ENCODE assay signal across 10 cellular contexts in genomic region chr4:118765399-118765798, GRCh38.
DNase-seq lines count a peak whose midpoint lies in the region; ATAC-seq, FAIRE-seq and TF ChIP-seq lines count a peak whose summit lies in the region.
"Had no signal": no experiment of that assay in that cellular context is flagged by ENCODE, and none has a peak within 500 bp of the region (broad histone marks: within the 10 kb centered on the region; RNA-seq: fewer than 3 reads in every experiment).

No MANE protein-coding gene starts in this region.

- ATAC-seq in pancreas (peak; percentile 87 to 92 (median 90)), GM19452 (IDR thresholded peaks at IDR 0.05; ENCODE audit: unreplicated experiment) (no peak), HG03442 (IDR thresholded peaks at IDR 0.05; ENCODE audit: unreplicated experiment) (no peak)

- DNase-seq in BJ (ENCODE audit: low read depth): peak; percentile 93
- peak; percentile 64 for DNase-seq in RCC 7860 (ENCODE audit: low spot score)
- DNase-seq in esophagus squamous epithelium (lab: John Stamatoyannopoulos, UW): no peak
- no peak for DNase-seq in pancreas
- no peak for DNase-seq in CD8-positive, alpha-beta memory T cell
- no peak for DNase-seq in nucleus accumbens (lab: John Stamatoyannopoulos, UW)
- DNase-seq: NCI-H2029; stimulated activated CD4-positive, alpha-beta T cell treated with anti-CD3 and anti-CD28 coated beads, Interleukin-4, amount 100 ng/mL, for 24 hours had no signal

- H3K27me3 ChIP-seq in BJ (ENCODE audit: control insufficient read depth, insufficient read depth, low read length) (no peaks in the 10 kb centered on the region), esophagus squamous epithelium (no peaks in the 10 kb centered on the region), pancreas (no peaks in the 10 kb centered on the region)
- no peaks in the 10 kb centered on the region for H3K27me3 ChIP-seq in CD8-positive, alpha-beta memory T cell (ENCODE audit: insufficient read depth, low read length, poor library complexity, severe bottlenecking)

- H3K27me3 Mint-ChIP-seq in CD8-positive, alpha-beta memory T cell: no peaks in the 10 kb centered on the region

- FAIRE-seq in RCC 7860 (lab: Jason Lieb, UNC) (peak; percentile 91), pancreas (lab: Jason Lieb, UNC) (peak; percentile 93)

- no peaks in the 10 kb centered on the region for H3K9me3 Mint-ChIP-seq in CD8-positive, alpha-beta memory T cell

- TF ChIP-seq CTCF in BJ (IDR thresholded peaks at IDR 0.05; ENCODE audit: insufficient read depth, low read depth, low read length) (no peak), esophagus squamous epithelium (IDR thresholded peaks at IDR 0.05) (no peak), pancreas (IDR thresholded peaks at IDR 0.05) (no peak)

- peak overlapping the region; percentile 29 to 84 (median 78) for H3K27ac ChIP-seq in esophagus squamous epithelium
- peak overlapping the region in 1 of 4 donors; percentile 7 for H3K27ac ChIP-seq in pancreas
- H3K27ac ChIP-seq in CD8-positive, alpha-beta memory T cell (ENCODE audit: low read depth, low read length): no peak overlapping the region

- no peaks in the 10 kb centered on the region for H3K4me1 Mint-ChIP-seq in CD8-positive, alpha-beta memory T cell

- H3K9me3 ChIP-seq in esophagus squamous epithelium: no peaks in the 10 kb centered on the region
- H3K9me3 ChIP-seq in pancreas: no peaks in the 10 kb centered on the region
- no peaks in the 10 kb centered on the region for H3K9me3 ChIP-seq in CD8-positive, alpha-beta memory T cell (ENCODE audit: low read length)

- H3K27ac Mint-ChIP-seq in CD8-positive, alpha-beta memory T cell: no peak overlapping the region

- no peak overlapping the region for H3K4me3 Mint-ChIP-seq in CD8-positive, alpha-beta memory T cell

- H3K36me3 ChIP-seq in BJ (ENCODE audit: control insufficient read depth, insufficient read depth, low read length) (peaks cover 14% of the 10 kb centered on the region), esophagus squamous epithelium (peaks cover 7 to 35% (median 8%) of the 10 kb centered on the region in 3 donors), pancreas (peaks cover 0 to 16% (median 12%) of the 10 kb centered on the region in 3 donors)
- peaks cover 17% of the 10 kb centered on the region for H3K36me3 ChIP-seq in CD8-positive, alpha-beta memory T cell (ENCODE audit: insufficient read depth, low read length)

- intact Hi-C loops in esophagus squamous epithelium (cut with DNase I) (no loop called here), pancreas (cut with DNase I) (loop anchor here in 2 of 3 donors (10.0 kb wide), 2 partner anchors 99 to 109 kb away; no protein-coding TSS in a partner anchor)

- no peak for TF ChIP-seq POLR2A in esophagus squamous epithelium (IDR thresholded peaks at IDR 0.05)

- WGBS in esophagus squamous epithelium, 2 donors: 0 to 13% methylated on average over 1 of the region's 1 CpG
- 0 to 6% methylated on average over 1 of the region's 1 CpG for WGBS in pancreas, 2 donors

- no peak overlapping the region for H3K4me3 ChIP-seq in BJ (ENCODE audit: low read depth, low read length)
- H3K4me3 ChIP-seq in esophagus squamous epithelium: no peak overlapping the region
- H3K4me3 ChIP-seq in pancreas: no peak overlapping the region
- no peak overlapping the region for H3K4me3 ChIP-seq in CD8-positive, alpha-beta memory T cell (ENCODE audit: low read length)

- POLR2A ChIA-PET in BJ (lab: Charles Lee): no interaction called here
- POLR2A ChIA-PET in CD8-positive, alpha-beta memory T cell (lab: Charles Lee): no interaction called here

- peaks cover 0 to 82% (median 32%) of the 10 kb centered on the region in 3 donors for H3K4me1 ChIP-seq in esophagus squamous epithelium
- peaks cover 0 to 22% (median 17%) of the 10 kb centered on the region in 3 donors for H3K4me1 ChIP-seq in pancreas
- H3K4me1 ChIP-seq in CD8-positive, alpha-beta memory T cell (ENCODE audit: insufficient read depth, low read length): no peaks in the 10 kb centered on the region

- peaks cover 7 to 77% (median 35%) of the 10 kb centered on the region in 3 donors for H3K36me3 Mint-ChIP-seq in CD8-positive, alpha-beta memory T cell

- CTCF ChIA-PET in BJ (lab: Yijun Ruan, JAX): interaction anchor here (0.5 to 1.2 kb wide), 5 partner anchors 10 to 349 kb away, joined by 3 read pairs; no protein-coding TSS in a partner anchor
- CTCF ChIA-PET in CD8-positive, alpha-beta memory T cell (lab: Charles Lee): no interaction called here

Comparison
In these comparisons a context has a peak if more than half of its experiments do, and no peak if none do; other contexts are left out.
1. DNase-seq: peak in BJ (single experiment) and RCC 7860 (single experiment); none in esophagus squamous epithelium (single experiment), pancreas (0 of 6), CD8-positive, alpha-beta memory T cell (0 of 5) and nucleus accumbens (0 of 56).
2. ATAC-seq: peak in pancreas (4 of 4); none in GM19452 (single experiment) and HG03442 (single experiment).